Comparison of ENCODE assay signal across 8 cellular contexts in the genomic region with DNA sequence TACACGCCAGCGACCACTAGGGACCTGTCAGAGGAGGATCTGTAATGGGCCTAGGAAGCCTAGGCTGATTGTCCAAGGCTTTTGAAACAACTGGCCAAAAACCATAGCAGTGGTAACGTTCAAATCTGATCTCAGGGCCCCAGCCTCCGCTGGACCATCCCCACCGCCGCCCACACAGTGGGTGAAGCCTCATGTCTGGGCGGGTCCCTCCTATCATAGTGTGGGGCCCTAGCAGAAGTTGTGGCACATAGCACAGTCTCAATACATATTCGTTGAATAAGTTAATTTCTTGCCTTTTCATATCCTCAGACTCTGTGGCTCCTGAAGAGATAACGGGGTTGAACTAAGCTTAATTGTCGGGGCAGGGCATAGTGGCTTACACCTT. TPM values are rescaled to one million over a fixed set of nuclear protein-coding genes. Genes with fewer than 3 reads are reported as not detected.
DNase-seq lines count a peak whose midpoint lies in the region; ATAC-seq, FAIRE-seq and TF ChIP-seq lines count a peak whose summit lies in the region.

No MANE protein-coding gene starts in this region.

- TF ChIP-seq CTCF in GM12872 (IDR thresholded peaks at IDR 0.05; ENCODE audit: insufficient read depth, low read depth, low read length) (peak; percentile 75), bronchial epithelial cell (IDR thresholded peaks at IDR 0.05; ENCODE audit: insufficient read depth, low read length, severe bottlenecking) (peak; percentile 54), mucosa of descending colon (IDR thresholded peaks at IDR 0.05) (peak; percentile 28), vagina (IDR thresholded peaks at IDR 0.05) (peak in 1 of 3 experiments; percentile 15)

- no peak for TF ChIP-seq POLR2A in vagina (IDR thresholded peaks at IDR 0.05)

- H3K27me3 ChIP-seq in bronchial epithelial cell (ENCODE audit: control insufficient read depth, insufficient read depth, low read length) (no peaks in the 10 kb centered on the region), vagina (no peaks in the 10 kb centered on the region)

- DNase-seq in bronchial epithelial cell (ENCODE audit: low read depth) (no peak), mucosa of descending colon (no peak), vagina (ENCODE audit: extremely low spot score in 2 of 2) (no peak), GOT3 (lab: John Stamatoyannopoulos, UW) (no peak), NCI-H748 treated with DMSO at 0.1 percent for 48 hours (lab: John Stamatoyannopoulos, UW) (no peak)

- no peak for ATAC-seq in mucosa of descending colon
- no peak for ATAC-seq in GM18858 (IDR thresholded peaks at IDR 0.05; ENCODE audit: unreplicated experiment)

- TF ChIP-seq RAD21 in Ishikawa (IDR thresholded peaks at IDR 0.05; ENCODE audit: low read depth): peak; percentile 79

- H3K4me1 ChIP-seq in mucosa of descending colon (ENCODE audit: low read depth): peaks cover 15% of the 10 kb centered on the region
- H3K4me1 ChIP-seq in vagina: peaks cover 32% of the 10 kb centered on the region

- H3K27ac ChIP-seq in vagina: peak overlapping the region; percentile 71

- FAIRE-seq in bronchial epithelial cell (lab: Jason Lieb, UNC): no peak

- H3K9me3 ChIP-seq in mucosa of descending colon: no peaks in the 10 kb centered on the region
- no peaks in the 10 kb centered on the region for H3K9me3 ChIP-seq in vagina

- no peak for TF ChIP-seq EP300 in Ishikawa (IDR thresholded peaks at IDR 0.05; ENCODE audit: borderline replicate concordance)

- H3K36me3 ChIP-seq in bronchial epithelial cell (ENCODE audit: control insufficient read depth, insufficient read depth, low read length) (peaks cover 3% of the 10 kb centered on the region), mucosa of descending colon (ENCODE audit: low read depth) (no peaks in the 10 kb centered on the region), vagina (peaks cover 0 to 7% of the 10 kb centered on the region in 2 donors)

- intact Hi-C loops in mucosa of descending colon (cut with DNase I, micrococcal nuclease): no loop called here
- intact Hi-C loops in vagina (cut with DNase I): no loop called here

- H3K4me3 ChIP-seq in bronchial epithelial cell (ENCODE audit: low read depth, low read length) (peak overlapping the region; percentile 99), mucosa of descending colon (no peak overlapping the region), vagina (peak overlapping the region; percentile 68 to 91)

TF ChIP-seq in Ishikawa, 13 proteins besides CTCF, POLR2A, EP300 and RAD21:
- TF ChIP-seq EGR1 (IDR thresholded peaks at IDR 0.05) (0 out of 2 replicates have a peak, but pooled peaks have one; percentile 30), CREB1 (IDR thresholded peaks at IDR 0.05; ENCODE audit: low read depth) (no peak), TCF12 (IDR thresholded peaks at IDR 0.05; ENCODE audit: low read depth) (no peak)

RNA-seq across cellular contexts. Expression of a gene that starts 0.8 kb away (rescaled TPM):
- total RNA-seq in bronchial epithelial cell (10.8 and 14.7 TPM in 2 replicates), mucosa of descending colon (10 to 100 TPM; 33.1 to 43.7 (median 42.2) TPM), vagina (43.0 TPM)

RNA-seq across cellular contexts. Expression of a gene that starts 5.6 kb away (rescaled TPM):
- total RNA-seq in bronchial epithelial cell (0.13 and 0.26 TPM in 2 replicates), mucosa of descending colon (under 1 TPM; 0.14 to 0.47 (median 0.43) TPM), vagina (3.7 TPM)

RNA-seq across cellular contexts. Expression of a gene that starts 11.1 kb away (rescaled TPM):
- total RNA-seq in bronchial epithelial cell (54.4 and 69.0 TPM in 2 replicates), mucosa of descending colon (10 to 100 TPM; 25.3 to 35.5 (median 33.0) TPM), vagina (24.3 TPM)

RNA-seq across cellular contexts. Expression of a gene that starts 24.1 kb away (rescaled TPM):
- 0.64 and 1.3 TPM in 2 replicates for total RNA-seq in bronchial epithelial cell
- 10 to 100 TPM in 2 of 3 donors, 1 to 10 TPM in 1; 6.0 to 28.9 (median 13.5) TPM for total RNA-seq in mucosa of descending colon
- total RNA-seq in vagina: 33.1 TPM
